Comparison of ENCODE assay signal across 27 cellular contexts in the genomic region with DNA sequence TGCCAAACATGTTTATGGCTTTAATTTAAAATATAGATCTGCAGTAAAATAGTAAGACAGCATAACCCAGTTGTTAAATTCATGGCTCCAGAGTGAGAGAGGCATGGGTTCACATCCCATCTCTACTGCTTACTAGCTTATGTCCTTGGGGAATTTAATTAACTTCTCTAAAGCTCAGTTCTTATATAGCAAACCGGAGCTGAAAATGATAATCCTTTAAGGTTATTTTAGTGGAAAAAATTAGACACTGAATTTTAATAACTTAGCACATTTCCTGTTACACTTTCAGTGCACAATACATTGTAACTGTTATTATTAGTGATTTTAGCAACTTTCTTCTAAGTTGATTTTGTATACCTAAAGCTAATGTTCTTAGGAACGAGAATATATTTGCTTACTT. TPM values are rescaled to one million over a fixed set of nuclear protein-coding genes. Genes with fewer than 3 reads are reported as not detected.
"Had no signal": no experiment of that assay in that cellular context is flagged by ENCODE, and none has a peak within 500 bp of the region (broad histone marks: within the 10 kb centered on the region; RNA-seq: fewer than 3 reads in every experiment).

No MANE protein-coding gene starts in this region.

- DNase-seq: activated CD4-positive, alpha-beta T cell treated with anti-CD3 and anti-CD28 coated beads for 48 hours; activated CD4-positive, alpha-beta T cell treated with anti-CD3 and anti-CD28 coated beads, Interleukin-2, amount 50 U/mL, for 48 hours; activated CD8-positive, alpha-beta memory T cell treated with anti-CD3 and anti-CD28 coated beads for 24 hours; activated effector memory CD4-positive, alpha-beta T cell treated with anti-CD3 and anti-CD28 coated beads, Interleukin-2, amount 50 U/mL, for 16 hours; activated naive CD4-positive, alpha-beta T cell treated with anti-CD3 and anti-CD28 coated beads for 36 hours; activated naive CD8-positive, alpha-beta T cell treated with anti-CD3 and anti-CD28 coated beads for 36 hours; activated T-cell treated with anti-CD3 and anti-CD28 coated beads, Interleukin-2, amount 50 U/mL, for 1 hour; adrenal gland; aorta; colonic mucosa; effector CD8-positive, alpha-beta T cell; esophagus squamous epithelium; left lung; lower lobe of right lung; natural killer cell; right cardiac atrium; spleen; stimulated activated naive CD4-positive, alpha-beta T cell; tibial artery; upper lobe of right lung had no signal

- H3K4me3 Mint-ChIP-seq: activated naive CD4-positive, alpha-beta T cell treated with anti-CD3 and anti-CD28 coated beads for 36 hours; activated naive CD8-positive, alpha-beta T cell treated with anti-CD3 and anti-CD28 coated beads for 36 hours; activated T-helper 1 cell treated with anti-CD3 and anti-CD28 coated beads, Interleukin-12 subunit alpha, Interleukin-12 subunit beta, Interleukin-2, Interleukin-4 antibody, amounts not matched to agents 30 ng/mL and 10 ng/mL and 1 ng/mL, durations not matched to agents 14 hours and 24 hours and 36 hours; natural killer cell; neural progenitor cell had no signal

- H3K4me1 Mint-ChIP-seq: activated naive CD8-positive, alpha-beta T cell treated with anti-CD3 and anti-CD28 coated beads for 36 hours; natural killer cell; neural progenitor cell had no signal

- H3K27ac Mint-ChIP-seq: activated naive CD4-positive, alpha-beta T cell treated with anti-CD3 and anti-CD28 coated beads for 36 hours; activated naive CD8-positive, alpha-beta T cell treated with anti-CD3 and anti-CD28 coated beads for 36 hours; activated T-helper 1 cell treated with anti-CD3 and anti-CD28 coated beads, Interleukin-12 subunit alpha, Interleukin-12 subunit beta, Interleukin-2, Interleukin-4 antibody, amounts not matched to agents 30 ng/mL and 10 ng/mL and 1 ng/mL, durations not matched to agents 14 hours and 24 hours and 36 hours; natural killer cell; neural progenitor cell had no signal

- H3K36me3 ChIP-seq: adrenal gland, colonic mucosa, esophagus squamous epithelium, left lung, lower lobe of right lung, neural progenitor cell, spleen, suprapubic skin, tibial artery, upper lobe of right lung, WERI-Rb-1 had no signal

- H2AFZ ChIP-seq: neural progenitor cell had no signal

- H3K4me2 ChIP-seq: neural progenitor cell had no signal

- H3K36me3 Mint-ChIP-seq: activated naive CD8-positive, alpha-beta T cell treated with anti-CD3 and anti-CD28 coated beads for 36 hours; natural killer cell; neural progenitor cell had no signal

- H3K27me3 ChIP-seq: adrenal gland, body of pancreas, colonic mucosa, esophagus squamous epithelium, left lung, neural progenitor cell, spleen, suprapubic skin, tibial artery, upper lobe of right lung had no signal

- ATAC-seq: activated CD4-positive, CD25-positive, alpha-beta regulatory T cell treated with anti-CD3 and anti-CD28 coated beads, Interleukin-2, amount 50 U/mL, for 24 hours; natural killer cell; right cardiac atrium had no signal

- H3K9me3 Mint-ChIP-seq: activated naive CD8-positive, alpha-beta T cell treated with anti-CD3 and anti-CD28 coated beads for 36 hours; activated T-helper 1 cell treated with anti-CD3 and anti-CD28 coated beads, Interleukin-12 subunit alpha, Interleukin-12 subunit beta, Interleukin-2, Interleukin-4 antibody, amounts not matched to agents 30 ng/mL and 10 ng/mL and 1 ng/mL, durations not matched to agents 14 hours and 24 hours and 36 hours; natural killer cell; neural progenitor cell had no signal

- H3K9ac ChIP-seq: neural progenitor cell had no signal

- H3K27ac ChIP-seq: adrenal gland, colonic mucosa, epithelial cell of prostate, esophagus squamous epithelium, left lung, lower lobe of right lung, neural progenitor cell, spleen, suprapubic skin, tibial artery, upper lobe of right lung, WERI-Rb-1 had no signal

- H3K9me3 ChIP-seq: adrenal gland, body of pancreas, colonic mucosa, esophagus squamous epithelium, left lung, lower lobe of right lung, spleen, suprapubic skin, tibial artery, upper lobe of right lung had no signal

- H3K27me3 Mint-ChIP-seq: activated naive CD8-positive, alpha-beta T cell treated with anti-CD3 and anti-CD28 coated beads for 36 hours had no signal

- H3K4me3 ChIP-seq: adrenal gland, body of pancreas, colonic mucosa, esophagus squamous epithelium, left lung, lower lobe of right lung, neural progenitor cell, spleen, suprapubic skin, tibial artery, upper lobe of right lung had no signal

- H3K4me1 ChIP-seq: adrenal gland, colonic mucosa, esophagus squamous epithelium, left lung, lower lobe of right lung, neural progenitor cell, suprapubic skin, tibial artery, upper lobe of right lung had no signal

RNA-seq across cellular contexts. Expression of gene SCN9A, which starts 14.8 kb away (rescaled TPM):
- total RNA-seq: activated naive CD4-positive, alpha-beta T cell treated with anti-CD3 and anti-CD28 coated beads for 36 hours; activated naive CD8-positive, alpha-beta T cell treated with anti-CD3 and anti-CD28 coated beads for 36 hours had no signal
